10 cellular contexts compared by ENCODE assay signal in the genomic region with DNA sequence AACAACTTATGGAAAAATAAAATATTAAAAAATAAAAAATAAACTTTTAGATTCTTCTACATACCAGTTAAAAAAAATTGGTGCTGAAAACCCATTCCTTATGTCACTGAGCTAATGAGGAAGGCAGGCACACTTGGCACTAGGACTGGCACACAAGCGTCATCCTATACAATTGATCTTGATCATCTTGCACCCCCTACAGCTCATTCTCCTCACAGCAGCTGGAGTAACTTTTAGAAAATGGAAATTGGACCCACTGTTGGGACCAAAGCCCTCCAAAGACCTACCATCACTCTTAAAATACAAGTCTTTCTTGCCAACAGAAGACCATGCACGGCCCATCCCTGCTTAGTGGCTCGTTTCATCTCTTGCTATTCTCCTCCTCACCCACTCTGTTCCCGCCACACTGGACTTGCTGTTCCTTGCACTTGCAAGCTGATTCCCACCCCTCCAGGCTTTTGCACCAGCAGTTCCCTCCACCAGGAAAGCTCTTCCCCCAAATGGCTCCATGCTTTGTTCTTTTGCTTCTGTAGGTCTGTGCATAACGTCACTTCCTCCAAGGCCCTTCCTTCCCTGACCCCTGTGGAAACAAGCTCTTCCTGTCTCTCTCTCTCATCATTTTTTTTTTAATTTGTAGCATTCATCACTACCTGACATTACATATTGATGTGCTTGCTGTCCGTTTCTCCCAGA. TPM values are rescaled to one million over a fixed set of nuclear protein-coding genes. Genes with fewer than 3 reads are reported as not detected.
DNase-seq lines count a peak whose midpoint lies in the region; ATAC-seq and TF ChIP-seq lines count a peak whose summit lies in the region.
"Had no signal": no experiment of that assay in that cellular context is flagged by ENCODE, and none has a peak within 500 bp of the region (broad histone marks: within the 10 kb centered on the region; RNA-seq: fewer than 3 reads in every experiment).

No MANE protein-coding gene starts in this region.

- no peak overlapping the region for H3K4me3 Mint-ChIP-seq in stimulated activated naive CD8-positive, alpha-beta T cell treated with anti-CD3 and anti-CD28 coated beads, Interleukin-15, Interleukin-2, amounts not matched to agents 100 ng/mL and 50 ng/mL, for 24 hours
- H3K4me3 Mint-ChIP-seq in stimulated activated naive CD8-positive, alpha-beta T cell treated with anti-CD3 and anti-CD28 coated beads, Interleukin-15, amount 100 ng/mL, for 72 hours, result no peak overlapping the region
- H3K4me3 Mint-ChIP-seq in endothelial cell (ENCODE audit: unreplicated experiment), result peak overlapping the region; percentile 4

- ATAC-seq in stimulated activated naive CD8-positive, alpha-beta T cell treated with anti-CD3 and anti-CD28 coated beads, Interleukin-15, amount 100 ng/mL, for 72 hours, result no peak
- ATAC-seq in GM18505 (IDR thresholded peaks at IDR 0.05; ENCODE audit: unreplicated experiment) (no peak), GM18498 (IDR thresholded peaks at IDR 0.05; ENCODE audit: unreplicated experiment) (no peak), GM21447 (IDR thresholded peaks at IDR 0.05; ENCODE audit: unreplicated experiment) (no peak)

- TF ChIP-seq POLR2A in GM18505 (IDR thresholded peaks at IDR 0.05; ENCODE audit: borderline replicate concordance, extremely low read depth, insufficient read depth, insufficient read length), result no peak

- H3K36me3 Mint-ChIP-seq in stimulated activated naive CD8-positive, alpha-beta T cell treated with anti-CD3 and anti-CD28 coated beads, Interleukin-15, Interleukin-2, amounts not matched to agents 100 ng/mL and 50 ng/mL, for 24 hours (ENCODE audit: low read depth), result peaks cover 31% of the 10 kb centered on the region
- no peaks in the 10 kb centered on the region for H3K36me3 Mint-ChIP-seq in endothelial cell (ENCODE audit: low read depth, unreplicated experiment)

- peak overlapping the region; percentile 45 for H3K27ac Mint-ChIP-seq in stimulated activated naive CD8-positive, alpha-beta T cell treated with anti-CD3 and anti-CD28 coated beads, Interleukin-15, Interleukin-2, amounts not matched to agents 100 ng/mL and 50 ng/mL, for 24 hours
- H3K27ac Mint-ChIP-seq in stimulated activated naive CD8-positive, alpha-beta T cell treated with anti-CD3 and anti-CD28 coated beads, Interleukin-15, amount 100 ng/mL, for 72 hours, result no peak overlapping the region
- peak overlapping the region; percentile 25 for H3K27ac Mint-ChIP-seq in endothelial cell (ENCODE audit: unreplicated experiment)

- no peaks in the 10 kb centered on the region for H3K9me3 Mint-ChIP-seq in stimulated activated naive CD8-positive, alpha-beta T cell treated with anti-CD3 and anti-CD28 coated beads, Interleukin-15, Interleukin-2, amounts not matched to agents 100 ng/mL and 50 ng/mL, for 24 hours
- H3K9me3 Mint-ChIP-seq in stimulated activated naive CD8-positive, alpha-beta T cell treated with anti-CD3 and anti-CD28 coated beads, Interleukin-15, amount 100 ng/mL, for 72 hours, result no peaks in the 10 kb centered on the region
- H3K9me3 Mint-ChIP-seq in endothelial cell (ENCODE audit: unreplicated experiment), result no peaks in the 10 kb centered on the region

- DNase-seq in stimulated activated naive CD8-positive, alpha-beta T cell treated with anti-CD3 and anti-CD28 coated beads, Interleukin-15, amount 100 ng/mL, for 72 hours, result no peak
- DNase-seq in NCI-H748 treated with DMSO at 0.1 percent for 48 hours (lab: John Stamatoyannopoulos, UW) (peak; percentile 39), endothelial cell (ENCODE audit: low spot score) (no peak), NCI-H524 treated with DMSO at 0.1 percent for 48 hours (lab: John Stamatoyannopoulos, UW) (no peak)
- DNase-seq: GDM1 had no signal

- peaks cover 10% of the 10 kb centered on the region for H3K4me1 Mint-ChIP-seq in stimulated activated naive CD8-positive, alpha-beta T cell treated with anti-CD3 and anti-CD28 coated beads, Interleukin-15, Interleukin-2, amounts not matched to agents 100 ng/mL and 50 ng/mL, for 24 hours (ENCODE audit: low read depth)
- peaks cover 37% of the 10 kb centered on the region for H3K4me1 Mint-ChIP-seq in stimulated activated naive CD8-positive, alpha-beta T cell treated with anti-CD3 and anti-CD28 coated beads, Interleukin-15, amount 100 ng/mL, for 72 hours
- H3K4me1 Mint-ChIP-seq in endothelial cell (ENCODE audit: unreplicated experiment), result peaks cover 18% of the 10 kb centered on the region

- no peak for TF ChIP-seq CTCF in endothelial cell (IDR thresholded peaks at IDR 0.05; ENCODE audit: unreplicated experiment)

- H3K27me3 Mint-ChIP-seq in stimulated activated naive CD8-positive, alpha-beta T cell treated with anti-CD3 and anti-CD28 coated beads, Interleukin-15, Interleukin-2, amounts not matched to agents 100 ng/mL and 50 ng/mL, for 24 hours, result no peaks in the 10 kb centered on the region
- H3K27me3 Mint-ChIP-seq in stimulated activated naive CD8-positive, alpha-beta T cell treated with anti-CD3 and anti-CD28 coated beads, Interleukin-15, amount 100 ng/mL, for 72 hours, result no peaks in the 10 kb centered on the region
- H3K27me3 Mint-ChIP-seq in endothelial cell (ENCODE audit: unreplicated experiment), result peaks cover 2% of the 10 kb centered on the region

RNA-seq across cellular contexts. Expression of gene CTU1, which starts 11.6 kb away (rescaled TPM):
- total RNA-seq in endothelial cell (ENCODE audit: unreplicated experiment), result 5.4 TPM

RNA-seq across cellular contexts. Expression of gene KLK14, which starts 13.9 kb away (rescaled TPM):
- total RNA-seq in endothelial cell (ENCODE audit: unreplicated experiment), result not detected
- total RNA-seq: H4 had no signal

RNA-seq across cellular contexts. Expression of gene SIGLEC9, which starts 28.1 kb away (rescaled TPM):
- total RNA-seq in endothelial cell (ENCODE audit: unreplicated experiment), result 0.82 TPM
- total RNA-seq: H4 had no signal

RNA-seq across cellular contexts. Expression of gene KLK13, which starts 31.7 kb away (rescaled TPM):
- total RNA-seq in endothelial cell (ENCODE audit: unreplicated experiment), result 0.67 TPM
- total RNA-seq: H4 had no signal

RNA-seq across cellular contexts. Expression of gene SIGLEC7, which starts 45.5 kb away (rescaled TPM):
- not detected for total RNA-seq in endothelial cell (ENCODE audit: unreplicated experiment)
- total RNA-seq: H4 had no signal

Comparison
In these comparisons a context has a peak if more than half of its experiments do, and no peak if none do; other contexts are left out.
1. H3K27ac Mint-ChIP-seq: peak in stimulated activated naive CD8-positive, alpha-beta T cell treated with anti-CD3 and anti-CD28 coated beads, Interleukin-15, Interleukin-2, amounts not matched to agents 100 ng/mL and 50 ng/mL, for 24 hours (single experiment) and endothelial cell (single experiment); none in stimulated activated naive CD8-positive, alpha-beta T cell treated with anti-CD3 and anti-CD28 coated beads, Interleukin-15, amount 100 ng/mL, for 72 hours (0 of 2).